8 cellular contexts compared by ENCODE assay signal in genomic region chr2:95403204-95403721, GRCh38. TPM values are rescaled to one million over a fixed set of nuclear protein-coding genes. Genes with fewer than 3 reads are reported as not detected.
DNase-seq lines count a peak whose midpoint lies in the region; ATAC-seq and TF ChIP-seq lines count a peak whose summit lies in the region.
"Not testable (repeated sequence)": the region's sequence is repeated elsewhere in the genome, so short reads cannot be mapped to it uniquely, and the experiment has no call there.

No MANE protein-coding gene starts in this region.

- peak overlapping the region; percentile 91 to 97 for H3K27ac Mint-ChIP-seq in natural killer cell treated with Interleukin-12 subunit alpha and Interleukin-12 subunit beta and Interleukin-15 and Interleukin-18, amount 100 ng/mL, for 72 hours

- H2AFZ ChIP-seq in SU-DHL-6 (ENCODE audit: low read depth, low read length, severe bottlenecking), result peak overlapping the region; percentile 98

- DNase-seq in HCEC 1CT (peak; percentile 33), MG63 (peak; percentile 39), head of caudate nucleus (peak; percentile 37 to 83 (median 65)), testis (peak; percentile 74)
- DNase-seq in natural killer cell treated with Interleukin-12 subunit alpha and Interleukin-12 subunit beta and Interleukin-15 and Interleukin-18, amount 100 ng/mL, for 72 hours (ENCODE audit: low spot score), result not testable (repeated sequence)

- intact Hi-C loops in head of caudate nucleus (cut with DNase I), result not testable (repeated sequence)
- intact Hi-C loops in testis (cut with DNase I; ENCODE audit: low total_unique reads), result loop anchor here (5.0 kb wide), 1 partner anchor 61 kb away; no protein-coding TSS in a partner anchor

- peaks cover 6 to 23% of the 10 kb centered on the region in 2 donors for H3K4me1 Mint-ChIP-seq in natural killer cell treated with Interleukin-12 subunit alpha and Interleukin-12 subunit beta and Interleukin-15 and Interleukin-18, amount 100 ng/mL, for 72 hours (ENCODE audit: low read depth in 2 of 2)

- peak overlapping the region; percentile 98 for H3K4me3 Mint-ChIP-seq in natural killer cell treated with Interleukin-12 subunit alpha and Interleukin-12 subunit beta and Interleukin-15 and Interleukin-18, amount 100 ng/mL, for 72 hours

- H4K20me1 ChIP-seq in SU-DHL-6 (ENCODE audit: low read depth, low read length), result not testable (repeated sequence)

- peak overlapping the region; percentile 96 for H3K9ac ChIP-seq in ES-I3 (ENCODE audit: low read depth, low read length)
- H3K9ac ChIP-seq in SU-DHL-6 (ENCODE audit: low read length), result peak overlapping the region; percentile 68

- not testable (repeated sequence) for H3K9me3 ChIP-seq in ES-I3 (ENCODE audit: control insufficient read depth, insufficient read depth, low read length); MG63; SU-DHL-6 (ENCODE audit: insufficient read depth, low read length); testis

- ATAC-seq in natural killer cell treated with Interleukin-12 subunit alpha and Interleukin-12 subunit beta and Interleukin-15 and Interleukin-18, amount 100 ng/mL, for 72 hours, result peak; percentile 17 to 52

- H3K27me3 Mint-ChIP-seq in natural killer cell treated with Interleukin-12 subunit alpha and Interleukin-12 subunit beta and Interleukin-15 and Interleukin-18, amount 100 ng/mL, for 72 hours, result not testable (repeated sequence)

- peak overlapping the region; percentile 96 for H3K4me3 ChIP-seq in MG63
- peak overlapping the region; percentile 78 for H3K4me3 ChIP-seq in SU-DHL-6 (ENCODE audit: insufficient read depth, low read length, poor library complexity, severe bottlenecking)
- H3K4me3 ChIP-seq in testis, result peak overlapping the region; percentile 84 to 86

- not testable (repeated sequence) for H3K36me3 ChIP-seq in ES-I3 (ENCODE audit: insufficient read depth, low read length); SU-DHL-6 (ENCODE audit: low read length); testis (ENCODE audit: low read depth, missing control alignments)
- peaks cover 11% of the 10 kb centered on the region for H3K36me3 ChIP-seq in MG63

- H3K4me2 ChIP-seq in SU-DHL-6 (ENCODE audit: low read depth, low read length, poor library complexity, severe bottlenecking), result peak overlapping the region; percentile 50

- H3K27ac ChIP-seq in SU-DHL-6 (ENCODE audit: low read depth, low read length), result not testable (repeated sequence)
- H3K27ac ChIP-seq in angular gyrus (ENCODE audit: low read depth, low read length) (peak overlapping the region; percentile 66), testis (peak overlapping the region in 1 of 2 donors; percentile 80)

- H3K9me2 ChIP-seq in SU-DHL-6 (replicated peaks; ENCODE audit: insufficient read depth, low read length), result not testable (repeated sequence)

- not testable (repeated sequence) for H3K9me3 Mint-ChIP-seq in natural killer cell treated with Interleukin-12 subunit alpha and Interleukin-12 subunit beta and Interleukin-15 and Interleukin-18, amount 100 ng/mL, for 72 hours

- not testable (repeated sequence) for H3K79me2 ChIP-seq in SU-DHL-6 (ENCODE audit: insufficient read depth, low read length)

- TF ChIP-seq CTCF in SU-DHL-6 (IDR thresholded peaks at IDR 0.05; ENCODE audit: insufficient read depth, low read length, poor library complexity, severe bottlenecking) (peak; percentile 17), testis (IDR thresholded peaks at IDR 0.05) (peak; percentile 20 to 40 (median 21))

- 1 to 3% methylated on average over 5 of the region's 5 CpGs for WGBS in testis, 2 donors

- H3K4me1 ChIP-seq in ES-I3 (ENCODE audit: insufficient read depth, low read length), result not testable (repeated sequence)
- H3K4me1 ChIP-seq in testis, result peaks cover 16% of the 10 kb centered on the region

- not testable (repeated sequence) for H3K36me3 Mint-ChIP-seq in natural killer cell treated with Interleukin-12 subunit alpha and Interleukin-12 subunit beta and Interleukin-15 and Interleukin-18, amount 100 ng/mL, for 72 hours

- TF ChIP-seq POLR2A in testis (IDR thresholded peaks at IDR 0.05), result not testable (repeated sequence)

- not testable (repeated sequence) for H3F3A ChIP-seq in SU-DHL-6 (ENCODE audit: insufficient read depth)

- not testable (repeated sequence) for H3K27me3 ChIP-seq in MG63; SU-DHL-6 (ENCODE audit: low read length); testis

RNA-seq across cellular contexts. Expression of gene FAHD2A, which starts 0.8 kb away (rescaled TPM):
- total RNA-seq in MG63 (2014; rRNA removed; shearing (Covaris generic); ENCODE audit: low replicate concordance), result 36.3 and 44.3 TPM in 2 replicates
- total RNA-seq in natural killer cell treated with Interleukin-12 subunit alpha and Interleukin-12 subunit beta and Interleukin-15 and Interleukin-18, amount 100 ng/mL, for 72 hours, result 10 to 100 TPM; 22.8 to 31.4 TPM
- 10 to 100 TPM; 48.5 to 48.9 TPM for total RNA-seq in testis
- polyA plus RNA-seq in testis (ENCODE audit: insufficient read depth, low read depth, low replicate concordance), result 73.8 TPM
